In the genomic region with DNA sequence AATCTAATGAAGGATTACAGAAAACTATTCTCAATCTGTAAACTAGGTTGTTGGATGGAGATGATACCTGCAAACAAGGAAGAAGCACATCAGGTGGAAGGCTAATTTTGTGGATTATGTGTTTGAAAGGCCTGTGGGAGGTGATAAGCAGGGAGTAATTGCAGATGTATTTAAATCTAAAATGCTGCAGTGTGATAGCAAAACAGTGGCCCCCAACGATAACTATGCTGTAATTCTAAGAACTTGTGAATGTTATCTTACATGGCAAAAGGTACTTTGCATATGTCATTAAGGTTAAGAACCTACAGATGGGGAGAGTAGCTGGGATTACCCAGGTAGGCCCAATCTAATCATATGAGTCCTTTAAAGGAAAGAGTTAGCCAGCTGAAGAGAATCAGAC, we compare ENCODE assay signal across 2 cellular contexts.
TF ChIP-seq lines count a peak whose summit lies in the region.

No MANE protein-coding gene starts in this region.

TF ChIP-seq in HepG2, 621 proteins besides CTCF, POLR2A, EP300 and RAD21 (continued from another document):
- no peak for TF ChIP-seq ISX (CRISPR knock-in tag; conservative IDR thresholded peaks at IDR 0.05)
- TF ChIP-seq NONO (IDR thresholded peaks at IDR 0.05): no peak
- TF ChIP-seq NONO (CRISPR knock-in tag; conservative IDR thresholded peaks at IDR 0.05): no peak
- TF ChIP-seq, protein P1, sequence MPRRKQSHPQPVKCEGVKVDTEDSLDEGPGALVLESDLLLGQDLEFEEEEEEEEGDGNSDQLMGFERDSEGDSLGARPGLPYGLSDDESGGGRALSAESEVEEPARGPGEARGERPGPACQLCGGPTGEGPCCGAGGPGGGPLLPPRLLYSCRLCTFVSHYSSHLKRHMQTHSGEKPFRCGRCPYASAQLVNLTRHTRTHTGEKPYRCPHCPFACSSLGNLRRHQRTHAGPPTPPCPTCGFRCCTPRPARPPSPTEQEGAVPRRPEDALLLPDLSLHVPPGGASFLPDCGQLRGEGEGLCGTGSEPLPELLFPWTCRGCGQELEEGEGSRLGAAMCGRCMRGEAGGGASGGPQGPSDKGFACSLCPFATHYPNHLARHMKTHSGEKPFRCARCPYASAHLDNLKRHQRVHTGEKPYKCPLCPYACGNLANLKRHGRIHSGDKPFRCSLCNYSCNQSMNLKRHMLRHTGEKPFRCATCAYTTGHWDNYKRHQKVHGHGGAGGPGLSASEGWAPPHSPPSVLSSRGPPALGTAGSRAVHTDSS (CRISPR knock-in tag; conservative IDR thresholded peaks at IDR 0.05): no peak
- TF ChIP-seq IKZF1 (IDR thresholded peaks at IDR 0.05): no peak
- no peak for TF ChIP-seq KLF15 (CRISPR knock-in tag; IDR thresholded peaks at IDR 0.05; ENCODE audit: borderline replicate concordance)
- TF ChIP-seq ZFX (CRISPR knock-in tag; IDR thresholded peaks at IDR 0.05; ENCODE audit: low read depth): no peak
- TF ChIP-seq SNAPC5 (CRISPR knock-in tag; IDR thresholded peaks at IDR 0.05; ENCODE audit: borderline replicate concordance): no peak
- TF ChIP-seq KLF9 (CRISPR knock-in tag; IDR thresholded peaks at IDR 0.05; ENCODE audit: low read depth): no peak
- no peak for TF ChIP-seq KDM2A (CRISPR knock-in tag; IDR thresholded peaks at IDR 0.05; ENCODE audit: borderline replicate concordance, low read depth)
- no peak for TF ChIP-seq NFKB2 (CRISPR knock-in tag; IDR thresholded peaks at IDR 0.05; ENCODE audit: borderline replicate concordance)
- no peak for TF ChIP-seq JUND (CRISPR knock-in tag; IDR thresholded peaks at IDR 0.05)
- no peak for TF ChIP-seq ZBTB14 (CRISPR knock-in tag; IDR thresholded peaks at IDR 0.05)
- TF ChIP-seq KDM3A (CRISPR knock-in tag; IDR thresholded peaks at IDR 0.05; ENCODE audit: low read depth): no peak
- no peak for TF ChIP-seq SMYD3 (CRISPR knock-in tag; IDR thresholded peaks at IDR 0.05)
- no peak for TF ChIP-seq KDM6A (CRISPR knock-in tag; IDR thresholded peaks at IDR 0.05; ENCODE audit: low read depth)
TF ChIP-seq in HepG2: peak in this region for 0.

TF ChIP-seq in K562, 482 proteins besides CTCF, POLR2A, EP300 and RAD21 (continued from another document):
- TF ChIP-seq KLF16 (IDR thresholded peaks at IDR 0.05): peak; percentile 77
- TF ChIP-seq ZEB2 (IDR thresholded peaks at IDR 0.05): peak; percentile 41; the same call in 1 of the 2 replicates
- TF ChIP-seq ZKSCAN3 (CRISPR knock-in tag; IDR thresholded peaks at IDR 0.05): no peak
- no peak for TF ChIP-seq PTTG1 (tag; IDR thresholded peaks at IDR 0.05; ENCODE audit: low read depth)
- TF ChIP-seq TAL1 (IDR thresholded peaks at IDR 0.05): peak; percentile 86
- TF ChIP-seq TRIM24 (IDR thresholded peaks at IDR 0.05): peak; percentile 58 to 81; a peak in 3 of 4 replicates
- no peak for TF ChIP-seq KLF1 (tag; IDR thresholded peaks at IDR 0.05)
- peak; percentile 76 for TF ChIP-seq STAT5A (IDR thresholded peaks at IDR 0.05; ENCODE audit: borderline replicate concordance, low read length)
- no peak for TF ChIP-seq ZNF511 (CRISPR knock-in tag; IDR thresholded peaks at IDR 0.05)
- no peak for TF ChIP-seq ATF1 (CRISPR knock-in tag; IDR thresholded peaks at IDR 0.05)
- TF ChIP-seq ATF1 (tag; IDR thresholded peaks at IDR 0.05): no peak
- no peak for TF ChIP-seq CCAR2 (IDR thresholded peaks at IDR 0.05; ENCODE audit: low read depth, low read length)
- TF ChIP-seq SOX6 (IDR thresholded peaks at IDR 0.05): peak; percentile 52; the same call in 1 of the 2 replicates
- TF ChIP-seq TEAD4 (IDR thresholded peaks at IDR 0.05; ENCODE audit: low read length): peak; percentile 90
- no peak for TF ChIP-seq TEAD4 (CRISPR knock-in tag; IDR thresholded peaks at IDR 0.05; ENCODE audit: borderline replicate concordance)
- no peak for TF ChIP-seq HNRNPK (IDR thresholded peaks at IDR 0.05; ENCODE audit: low read depth, low read length, poor library complexity, severe bottlenecking)
- TF ChIP-seq TCF3 (CRISPR knock-in tag; IDR thresholded peaks at IDR 0.05): peak; percentile 43; the same call in 1 of the 2 replicates
- peak; percentile 36; the same call in 1 of the 2 replicates for TF ChIP-seq NFIC (IDR thresholded peaks at IDR 0.05)
- peak; percentile 50; the same call in 1 of the 2 replicates for TF ChIP-seq DMBX1 (CRISPR knock-in tag; IDR thresholded peaks at IDR 0.05; ENCODE audit: borderline replicate concordance)
- peak; percentile 80 for TF ChIP-seq CBFA2T2 (conservative IDR thresholded peaks at IDR 0.05)
- peak; percentile 81 for TF ChIP-seq ARID1B (IDR thresholded peaks at IDR 0.05)
- 0 out of 2 replicates have a peak, but pooled peaks have one; percentile 20 for TF ChIP-seq POLR2AphosphoS5 (IDR thresholded peaks at IDR 0.05; ENCODE audit: control insufficient read depth, insufficient read depth, low read depth, low read length)
- TF ChIP-seq FOXM1 (IDR thresholded peaks at IDR 0.05; ENCODE audit: low read depth): peak; percentile 66
- no peak for TF ChIP-seq FOXM1 (CRISPR knock-in tag; IDR thresholded peaks at IDR 0.05; ENCODE audit: low read depth)
- peak; percentile 61; the same call in 1 of the 2 replicates for TF ChIP-seq PML (IDR thresholded peaks at IDR 0.05; ENCODE audit: low read length)
- peak; percentile 44; the same call in 1 of the 2 replicates for TF ChIP-seq MTA2 (IDR thresholded peaks at IDR 0.05; ENCODE audit: low read depth)
- no peak for TF ChIP-seq ZNF668 (CRISPR knock-in tag; IDR thresholded peaks at IDR 0.05)
TF ChIP-seq in K562: peak in this region for 19.
